Comparison of ENCODE assay signal across 8 cellular contexts in genomic region chr22:22321743-22322611, GRCh38.
A peak's percentile ranks its signal among the peaks of the same experiment; 100 is the strongest.
DNase-seq lines count a peak whose midpoint lies in the region; ATAC-seq and TF ChIP-seq lines count a peak whose summit lies in the region.
"Not testable (repeated sequence)": the region's sequence is repeated elsewhere in the genome, so short reads cannot be mapped to it uniquely, and the experiment has no call there.

No MANE protein-coding gene starts in this region.

- peak overlapping the region in 1 of 2 experiments; percentile 38; a peak in 1 of 5 replicates for H3K4me3 Mint-ChIP-seq in H9
- not testable (repeated sequence) for H3K4me3 Mint-ChIP-seq in activated T-helper 2 cell treated with anti-CD3 and anti-CD28 coated beads, Interferon-gamma antibody, Interleukin-2, Interleukin-4, amounts not matched to agents 10 μg/mL and 5 μg/mL and 100 μg/mL, durations not matched to agents 14 hours and 24 hours and 36 hours (ENCODE audit: low read depth); stimulated activated naive B cell treated with anti-CD40 and anti-IgM and Interleukin-4, amounts not matched to agents 10 μg/mL and 1 μg/mL and 100 μg/mL, for 72 hours

- H3K36me3 Mint-ChIP-seq in H9 (ENCODE audit: insufficient read depth in 1 of 3, low read depth in 3 of 3) = peaks cover 26 to 32% (median 26%) of the 10 kb centered on the region in 3 experiments
- H3K36me3 Mint-ChIP-seq in activated T-helper 2 cell treated with anti-CD3 and anti-CD28 coated beads, Interferon-gamma antibody, Interleukin-2, Interleukin-4, amounts not matched to agents 10 μg/mL and 5 μg/mL and 100 μg/mL, durations not matched to agents 14 hours and 24 hours and 36 hours (ENCODE audit: low read depth) = peaks cover 10% of the 10 kb centered on the region
- peaks cover 23 to 31% of the 10 kb centered on the region in 2 donors for H3K36me3 Mint-ChIP-seq in stimulated activated naive B cell treated with anti-CD40 and anti-IgM and Interleukin-4, amounts not matched to agents 10 μg/mL and 1 μg/mL and 100 μg/mL, for 72 hours

- TF ChIP-seq CTCF in H9 (conservative IDR thresholded peaks at IDR 0.05) (peak; percentile 84), fibroblast of pulmonary artery (IDR thresholded peaks at IDR 0.05; ENCODE audit: low read length, missing control alignments) (peak; percentile 74), neural cell (IDR thresholded peaks at IDR 0.05; ENCODE audit: poor library complexity, severe bottlenecking) (peak; percentile 69)

- peak; percentile 44 for TF ChIP-seq RAD21 in neural cell (conservative IDR thresholded peaks at IDR 0.05)

- H4K5ac ChIP-seq in H9 (ENCODE audit: insufficient read length, low read depth, low read length) = not testable (repeated sequence)

- not testable (repeated sequence) for TF ChIP-seq EP300 in neural cell (conservative IDR thresholded peaks at IDR 0.05; ENCODE audit: poor library complexity, severe bottlenecking)

- H2BK5ac ChIP-seq in H9 (ENCODE audit: insufficient read length, low read length) = not testable (repeated sequence)

- H2BK120ac ChIP-seq in H9 (ENCODE audit: low read depth, low read length, poor library complexity, severe bottlenecking) = not testable (repeated sequence)

- H3K56ac ChIP-seq in H9 (ENCODE audit: insufficient read length, low read depth, low read length) = not testable (repeated sequence)

- not testable (repeated sequence) for H3K79me2 ChIP-seq in H9 (ENCODE audit: insufficient read depth, low read length); neural cell (replicated peaks; ENCODE audit: insufficient read depth, low read length)

- H3K4me3 ChIP-seq in fibroblast of pulmonary artery (replicated peaks; ENCODE audit: low read depth, low read length); neural cell (ENCODE audit: low read length): not testable (repeated sequence)

- not testable (repeated sequence) for H2BK12ac ChIP-seq in H9 (ENCODE audit: insufficient read length, low read depth, low read length)

- H3K9me2 ChIP-seq in neural cell (ENCODE audit: insufficient read depth, low read length) = not testable (repeated sequence)

- H3K4me1 Mint-ChIP-seq in H9 = peaks cover 11% of the 10 kb centered on the region in 2 experiments
- not testable (repeated sequence) for H3K4me1 Mint-ChIP-seq in activated T-helper 2 cell treated with anti-CD3 and anti-CD28 coated beads, Interferon-gamma antibody, Interleukin-2, Interleukin-4, amounts not matched to agents 10 μg/mL and 5 μg/mL and 100 μg/mL, durations not matched to agents 14 hours and 24 hours and 36 hours (ENCODE audit: low read depth)
- H3K4me1 Mint-ChIP-seq in stimulated activated naive B cell treated with anti-CD40 and anti-IgM and Interleukin-4, amounts not matched to agents 10 μg/mL and 1 μg/mL and 100 μg/mL, for 72 hours = peaks cover 34 to 47% of the 10 kb centered on the region in 2 donors

- H3K14ac ChIP-seq in H9 (ENCODE audit: insufficient read depth, low read length) = not testable (repeated sequence)

- H2BK20ac ChIP-seq in H9 (ENCODE audit: low read depth, low read length, poor library complexity, severe bottlenecking) = not testable (repeated sequence)

- not testable (repeated sequence) for H3F3A ChIP-seq in neural cell (ENCODE audit: insufficient read depth, low read length, poor library complexity, severe bottlenecking)

- not testable (repeated sequence) for H4K20me1 ChIP-seq in H9 (ENCODE audit: control insufficient read depth, insufficient read depth, insufficient read length); neural cell (ENCODE audit: insufficient read depth)

- H3K23me2 ChIP-seq in H9 (ENCODE audit: insufficient read length, low read depth, low read length, poor library complexity, severe bottlenecking) = not testable (repeated sequence)

- H3K4me2 ChIP-seq in H9 (ENCODE audit: insufficient read depth, insufficient read length, low read length); neural cell (ENCODE audit: low read length): not testable (repeated sequence)

- H4K8ac ChIP-seq in H9 (replicated peaks; ENCODE audit: insufficient read length, low read depth, low read length) = not testable (repeated sequence)

- not testable (repeated sequence) for H3K36me3 ChIP-seq in neural cell (ENCODE audit: insufficient read depth, low read length)

- peak; percentile 6 for DNase-seq in DMS153 treated with DMSO at 0.1 percent for 48 hours (lab: John Stamatoyannopoulos, UW; ENCODE audit: unreplicated experiment)
- peak; percentile 83 for DNase-seq in H9
- peak; percentile 87 for DNase-seq in NAMALWA (ENCODE audit: low spot score)
- peak; percentile 83 for DNase-seq in SK-MEL-5 (ENCODE audit: low read depth, low spot score)
- DNase-seq in activated T-helper 2 cell treated with anti-CD3 and anti-CD28 coated beads, Interferon-gamma antibody, Interleukin-2, Interleukin-4, amounts not matched to agents 10 μg/mL and 5 μg/mL and 100 μg/mL, durations not matched to agents 14 hours and 24 hours and 36 hours (ENCODE audit: low spot score) = peak; percentile 69
- DNase-seq in fibroblast of pulmonary artery (ENCODE audit: low read depth) = peak; percentile 62
- peak; percentile 76 for DNase-seq in stimulated activated naive B cell treated with anti-CD40 and anti-IgM and Interleukin-4, amounts not matched to agents 10 μg/mL and 1 μg/mL and 100 μg/mL, for 72 hours

- H2AFZ ChIP-seq in H9 (ENCODE audit: low read length); neural cell (ENCODE audit: low read depth, low read length): not testable (repeated sequence)

- H3K23ac ChIP-seq in H9 (ENCODE audit: insufficient read length, low read depth, low read length) = not testable (repeated sequence)

- not testable (repeated sequence) for H3K18ac ChIP-seq in H9 (ENCODE audit: insufficient read length, low read depth, low read length)

- no CpG with 5 or more reads among the region's 11 CpGs for WGBS in H9 (ENCODE audit: extremely low coverage, insufficient read length, low lambda C conversion rate)

- not testable (repeated sequence) for H3K4ac ChIP-seq in H9 (ENCODE audit: low read depth, low read length)

- not testable (repeated sequence) for H3T11ph ChIP-seq in H9 (ENCODE audit: low read length)

- H4K91ac ChIP-seq in H9 (ENCODE audit: insufficient read length, low read depth, low read length) = not testable (repeated sequence)

- in situ Hi-C loops in SK-MEL-5 (cut with HindIII; ENCODE audit: low pct_unique_long_range_greater_than_20kb, low sequenced_read_pairs) = not testable (repeated sequence)

- not testable (repeated sequence) for H2AK5ac ChIP-seq in H9 (ENCODE audit: insufficient read length, low read length)

- not testable (repeated sequence) for H3K9ac ChIP-seq in H9 (ENCODE audit: extremely low read depth, insufficient read length, low read length); neural cell (ENCODE audit: low read length)

- not testable (repeated sequence) for H3K4me1 ChIP-seq in H9 (ENCODE audit: insufficient read depth, low read length)

- intact Hi-C loops in activated T-helper 2 cell treated with anti-CD3 and anti-CD28 coated beads, Interferon-gamma antibody, Interleukin-2, Interleukin-4, amounts not matched to agents 10 μg/mL and 5 μg/mL and 100 μg/mL, durations not matched to agents 14 hours and 24 hours and 36 hours (cut with micrococcal nuclease) = not testable (repeated sequence)

- not testable (repeated sequence) for H3K9me3 Mint-ChIP-seq in H9; activated T-helper 2 cell treated with anti-CD3 and anti-CD28 coated beads, Interferon-gamma antibody, Interleukin-2, Interleukin-4, amounts not matched to agents 10 μg/mL and 5 μg/mL and 100 μg/mL, durations not matched to agents 14 hours and 24 hours and 36 hours; stimulated activated naive B cell treated with anti-CD40 and anti-IgM and Interleukin-4, amounts not matched to agents 10 μg/mL and 1 μg/mL and 100 μg/mL, for 72 hours

- H3K27me3 Mint-ChIP-seq in H9 (ENCODE audit: low read depth) = peaks cover 76% of the 10 kb centered on the region
- H3K27me3 Mint-ChIP-seq in activated T-helper 2 cell treated with anti-CD3 and anti-CD28 coated beads, Interferon-gamma antibody, Interleukin-2, Interleukin-4, amounts not matched to agents 10 μg/mL and 5 μg/mL and 100 μg/mL, durations not matched to agents 14 hours and 24 hours and 36 hours (ENCODE audit: low read depth); stimulated activated naive B cell treated with anti-CD40 and anti-IgM and Interleukin-4, amounts not matched to agents 10 μg/mL and 1 μg/mL and 100 μg/mL, for 72 hours: not testable (repeated sequence)

- not testable (repeated sequence) for H2BK15ac ChIP-seq in H9 (ENCODE audit: low read depth, low read length)

- H3K9me3 ChIP-seq in H9 (ENCODE audit: control insufficient read depth, low read depth, low read length); neural cell (ENCODE audit: low read length): not testable (repeated sequence)

- H3K27ac ChIP-seq in H9 (ENCODE audit: insufficient read length, low read depth, low read length); neural cell (ENCODE audit: low read length): not testable (repeated sequence)

- not testable (repeated sequence) for H3K79me1 ChIP-seq in H9 (ENCODE audit: insufficient read depth, low read depth, low read length, poor library complexity, severe bottlenecking)

- not testable (repeated sequence) for H3K27ac Mint-ChIP-seq in H9; activated T-helper 2 cell treated with anti-CD3 and anti-CD28 coated beads, Interferon-gamma antibody, Interleukin-2, Interleukin-4, amounts not matched to agents 10 μg/mL and 5 μg/mL and 100 μg/mL, durations not matched to agents 14 hours and 24 hours and 36 hours
- peak overlapping the region; percentile 65 for H3K27ac Mint-ChIP-seq in stimulated activated naive B cell treated with anti-CD40 and anti-IgM and Interleukin-4, amounts not matched to agents 10 μg/mL and 1 μg/mL and 100 μg/mL, for 72 hours

- peak; percentile 95 to 96 for ATAC-seq in stimulated activated naive B cell treated with anti-CD40 and anti-IgM and Interleukin-4, amounts not matched to agents 10 μg/mL and 1 μg/mL and 100 μg/mL, for 72 hours (replicated peaks)

- peaks cover 16% of the 10 kb centered on the region; the same call in 1 of the 2 replicates for H3K27me3 ChIP-seq in H9 (ENCODE audit: insufficient read depth, low read length)
- not testable (repeated sequence) for H3K27me3 ChIP-seq in neural cell (ENCODE audit: insufficient read depth, low read depth, low read length)

TF ChIP-seq in neural cell, 6 proteins besides CTCF, POLR2A, EP300 and RAD21:
- TF ChIP-seq SMC3 (conservative IDR thresholded peaks at IDR 0.05; ENCODE audit: poor library complexity) = peak; percentile 10

Comparison
In these comparisons a context has a peak if more than half of its experiments do, and no peak if none do; other contexts are left out.
1. DNase-seq: peak in every context shown above with its lines; median percentile 87 in NAMALWA; 83 in H9; 83 in SK-MEL-5; 76 in stimulated activated naive B cell treated with anti-CD40 and anti-IgM and Interleukin-4, amounts not matched to agents 10 μg/mL and 1 μg/mL and 100 μg/mL, for 72 hours; 69 in activated T-helper 2 cell treated with anti-CD3 and anti-CD28 coated beads, Interferon-gamma antibody, Interleukin-2, Interleukin-4, amounts not matched to agents 10 μg/mL and 5 μg/mL and 100 μg/mL, durations not matched to agents 14 hours and 24 hours and 36 hours; 62 in fibroblast of pulmonary artery; 6 in DMS153 treated with DMSO at 0.1 percent for 48 hours.